ENCODE assay signal across 28 cellular contexts in the genomic region with DNA sequence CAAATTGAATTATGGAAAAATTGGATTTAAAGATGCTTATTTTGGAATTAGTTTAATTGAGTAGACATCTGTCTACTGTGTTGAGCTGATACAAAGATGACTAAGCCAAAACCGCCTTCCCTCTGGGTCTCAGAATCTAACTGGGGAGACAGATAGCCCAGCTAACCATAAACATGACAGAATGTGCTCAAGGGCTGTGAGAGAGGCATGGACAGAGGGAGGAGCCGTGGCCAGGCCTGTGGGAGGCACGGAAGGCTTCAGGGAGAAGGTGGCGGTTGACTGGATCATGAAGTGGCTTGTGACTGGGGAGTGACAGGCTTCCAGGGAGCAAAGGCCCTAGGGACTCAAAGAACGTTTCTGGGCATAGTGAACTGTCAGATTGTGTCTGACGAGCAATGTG.
DNase-seq lines count a peak whose midpoint lies in the region; ATAC-seq and TF ChIP-seq lines count a peak whose summit lies in the region.
"Had no signal": no experiment of that assay in that cellular context is flagged by ENCODE, and none has a peak within 500 bp of the region (broad histone marks: within the 10 kb centered on the region; RNA-seq: fewer than 3 reads in every experiment).

No MANE protein-coding gene starts in this region.

- TF ChIP-seq CTCF in HEK293 (tag by site-specific recombination; IDR thresholded peaks at IDR 0.05) (no peak), nephron (IDR thresholded peaks at IDR 0.05; ENCODE audit: unreplicated experiment in 3 of 3) (no peak)

- no peaks in the 10 kb centered on the region for H3K27me3 Mint-ChIP-seq in nephron (ENCODE audit: low read depth)
- H3K27me3 Mint-ChIP-seq: activated T-cell treated with anti-CD3 and anti-CD28 coated beads, Interleukin-2, amount 50 U/mL, for 24 hours had no signal

- H3K36me3 Mint-ChIP-seq in nephron (ENCODE audit: low read depth) = no peaks in the 10 kb centered on the region
- H3K36me3 Mint-ChIP-seq in activated naive CD4-positive, alpha-beta T cell treated with anti-CD3 and anti-CD28 coated beads, Interleukin-2, amount 50 U/mL, for 72 hours = no peaks in the 10 kb centered on the region

- H4K20me1 ChIP-seq in GM23248 (ENCODE audit: insufficient read depth) = no peaks in the 10 kb centered on the region

- CTCF ChIA-PET in HEK293 (lab: Yijun Ruan, JAX) = no interaction called here

- H3F3A ChIP-seq in GM23248 (ENCODE audit: insufficient read depth) = no peaks in the 10 kb centered on the region

- H3K9me3 ChIP-seq in HEK293 (ENCODE audit: control insufficient read depth, insufficient read depth, low read depth, low read length) (no peaks in the 10 kb centered on the region), GM23248 (ENCODE audit: low read depth) (no peaks in the 10 kb centered on the region)
- H3K9me3 ChIP-seq: adrenal gland, breast epithelium, colonic mucosa, esophagus muscularis mucosa, gastroesophageal sphincter, upper lobe of right lung had no signal

- H3K4me3 ChIP-seq in HEK293 (ENCODE audit: low read depth, low read length) (no peak overlapping the region), GM23248 (no peak overlapping the region)
- H3K4me3 ChIP-seq: adrenal gland, breast epithelium, colonic mucosa, esophagus muscularis mucosa, gastroesophageal sphincter, GM23338, upper lobe of right lung had no signal

- H3K4me1 ChIP-seq in HEK293 (ENCODE audit: control insufficient read depth, insufficient read depth, low read length) (peaks cover 4% of the 10 kb centered on the region; the same call in 1 of the 2 replicates), GM23248 (ENCODE audit: insufficient read depth) (no peaks in the 10 kb centered on the region)
- H3K4me1 ChIP-seq: adrenal gland, breast epithelium, colonic mucosa, esophagus muscularis mucosa had no signal

- H3K36me3 ChIP-seq in HEK293 (ENCODE audit: control insufficient read depth in 2 of 2, insufficient read depth in 1 of 2, low read length in 2 of 2) (no peaks in the 10 kb centered on the region), GM23248 (ENCODE audit: low read depth) (no peaks in the 10 kb centered on the region)
- H3K36me3 ChIP-seq: adrenal gland, breast epithelium, colonic mucosa, esophagus muscularis mucosa, gastroesophageal sphincter, upper lobe of right lung had no signal

- H3K4me2 ChIP-seq in GM23248 (ENCODE audit: unreplicated experiment) = no peak overlapping the region
- H3K4me2 ChIP-seq: GM23338 had no signal

- intact Hi-C loops in posterior vena cava (cut with DNase I) = no loop called here

- peak overlapping the region in 1 of 3 experiments; percentile 14 for H3K4me3 Mint-ChIP-seq in nephron
- H3K4me3 Mint-ChIP-seq: activated CD4-positive, alpha-beta T cell treated with anti-CD3 and anti-CD28 coated beads for 36 hours; activated T-cell treated with anti-CD3 and anti-CD28 coated beads, Interleukin-2, amount 50 U/mL, for 24 hours; CD4-positive, alpha-beta T cell; effector memory CD8-positive, alpha-beta T cell; GM23338 had no signal

- in situ Hi-C loops in GM23248 (cut with MboI) = no loop called here

- no peak overlapping the region for H3K9ac ChIP-seq in GM23248

- H3K27ac Mint-ChIP-seq in nephron = peak overlapping the region; percentile 66 to 86 (median 71)
- no peak overlapping the region for H3K27ac Mint-ChIP-seq in activated naive CD4-positive, alpha-beta T cell treated with anti-CD3 and anti-CD28 coated beads, Interleukin-2, amount 50 U/mL, for 72 hours
- H3K27ac Mint-ChIP-seq: activated CD4-positive, alpha-beta T cell treated with anti-CD3 and anti-CD28 coated beads for 36 hours; activated T-cell treated with anti-CD3 and anti-CD28 coated beads, Interleukin-2, amount 50 U/mL, for 24 hours; CD4-positive, alpha-beta T cell; effector memory CD8-positive, alpha-beta T cell; GM23338; progenitor cell of endocrine pancreas had no signal

- no peak overlapping the region for H2AFZ ChIP-seq in GM23248

- H3K4me1 Mint-ChIP-seq in nephron = peaks cover 62% of the 10 kb centered on the region

- no peak for ATAC-seq in GM18909 (IDR thresholded peaks at IDR 0.05; ENCODE audit: poor library complexity, unreplicated experiment)
- no peak for ATAC-seq in activated naive CD4-positive, alpha-beta T cell treated with anti-CD3 and anti-CD28 coated beads, Interleukin-2, amount 50 U/mL, for 72 hours
- ATAC-seq: activated CD4-positive, alpha-beta T cell treated with anti-CD3 and anti-CD28 coated beads for 36 hours; effector memory CD8-positive, alpha-beta T cell; gastroesophageal sphincter; GM23338; HepG2; upper lobe of right lung had no signal

- peak; percentile 81 to 82 for DNase-seq in NCI-H524 (lab: John Stamatoyannopoulos, UW)
- DNase-seq in amniotic epithelial cell (ENCODE audit: low read depth) = peak; percentile 31
- no peak for DNase-seq in GM23248
- no peak for DNase-seq in posterior vena cava (ENCODE audit: low spot score)
- no peak for DNase-seq in activated naive CD4-positive, alpha-beta T cell treated with anti-CD3 and anti-CD28 coated beads, Interleukin-2, amount 50 U/mL, for 72 hours (ENCODE audit: low spot score in 2 of 2)
- DNase-seq: activated CD4-positive, alpha-beta T cell treated with anti-CD3 and anti-CD28 coated beads for 36 hours; activated naive CD4-positive, alpha-beta T cell; activated T-cell treated with anti-CD3 and anti-CD28 coated beads, Interleukin-2, amount 50 U/mL, for 24 hours; adrenal gland; CD4-positive, alpha-beta T cell; colonic mucosa; effector memory CD8-positive, alpha-beta T cell; kidney; NCI-H1092; NCI-H2029; NCI-H345; stimulated activated CD8-positive, alpha-beta memory T cell treated with anti-CD3 and anti-CD28 coated beads, Interleukin-4, amount 100 ng/mL, for 48 hours; upper lobe of right lung had no signal

- H3K9me3 Mint-ChIP-seq in nephron = no peaks in the 10 kb centered on the region
- H3K9me3 Mint-ChIP-seq in activated naive CD4-positive, alpha-beta T cell treated with anti-CD3 and anti-CD28 coated beads, Interleukin-2, amount 50 U/mL, for 72 hours = peaks cover 0 to 5% of the 10 kb centered on the region in 2 donors
- H3K9me3 Mint-ChIP-seq: activated T-cell treated with anti-CD3 and anti-CD28 coated beads, Interleukin-2, amount 50 U/mL, for 24 hours; CD4-positive, alpha-beta T cell; GM23338 had no signal

- H3K27ac ChIP-seq in HEK293 (ENCODE audit: extremely low read depth, low read depth, low read length) = no peak overlapping the region
- H3K27ac ChIP-seq in GM23248 = no peak overlapping the region
- H3K27ac ChIP-seq: adrenal gland, breast epithelium, colonic mucosa, esophagus muscularis mucosa, gastroesophageal sphincter, HL-60, upper lobe of right lung had no signal

- no peaks in the 10 kb centered on the region for H3K9me2 ChIP-seq in GM23248 (ENCODE audit: insufficient read depth)

- H3K27me3 ChIP-seq in GM23248 (replicated peaks; ENCODE audit: insufficient read depth) = no peaks in the 10 kb centered on the region
- H3K27me3 ChIP-seq: adrenal gland, breast epithelium, colonic mucosa, esophagus muscularis mucosa, gastroesophageal sphincter, upper lobe of right lung had no signal

- POLR2A ChIA-PET in HEK293 (lab: Yijun Ruan, JAX) = no interaction called here

- WGBS in GM23248 (ENCODE audit: low coverage in 1 of 2, low lambda C conversion rate in 2 of 2, missing lambda C conversion rate in 2 of 2), 2 experiments = 75 to 87% methylated on average over 6 of the region's 6 CpGs

- no peaks in the 10 kb centered on the region for H3K79me2 ChIP-seq in GM23248 (ENCODE audit: insufficient read depth)

TF ChIP-seq in HEK293, 187 proteins besides CTCF, POLR2A, EP300 and RAD21:
- 0 out of 2 replicates have a peak, but pooled peaks have one; percentile 31 for TF ChIP-seq WT1 (tag by site-specific recombination; IDR thresholded peaks at IDR 0.05)
- TF ChIP-seq MYNN (tag by site-specific recombination; IDR thresholded peaks at IDR 0.05; ENCODE audit: borderline replicate concordance) = 0 out of 2 replicates have a peak, but pooled peaks have one; percentile 14
- TF ChIP-seq ZFP69B (tag by site-specific recombination; IDR thresholded peaks at IDR 0.05) = no peak

Comparison
In these comparisons a context has a peak if more than half of its experiments do, and no peak if none do; other contexts are left out.
1. DNase-seq: peak in NCI-H524 (2 of 2) and amniotic epithelial cell (single experiment); none in GM23248 (single experiment), posterior vena cava (single experiment) and activated naive CD4-positive, alpha-beta T cell treated with anti-CD3 and anti-CD28 coated beads, Interleukin-2, amount 50 U/mL, for 72 hours (0 of 2).
2. H3K27ac Mint-ChIP-seq: peak in nephron (3 of 3); none in activated naive CD4-positive, alpha-beta T cell treated with anti-CD3 and anti-CD28 coated beads, Interleukin-2, amount 50 U/mL, for 72 hours (0 of 2).